10 cellular contexts compared by ENCODE assay signal in the genomic region with DNA sequence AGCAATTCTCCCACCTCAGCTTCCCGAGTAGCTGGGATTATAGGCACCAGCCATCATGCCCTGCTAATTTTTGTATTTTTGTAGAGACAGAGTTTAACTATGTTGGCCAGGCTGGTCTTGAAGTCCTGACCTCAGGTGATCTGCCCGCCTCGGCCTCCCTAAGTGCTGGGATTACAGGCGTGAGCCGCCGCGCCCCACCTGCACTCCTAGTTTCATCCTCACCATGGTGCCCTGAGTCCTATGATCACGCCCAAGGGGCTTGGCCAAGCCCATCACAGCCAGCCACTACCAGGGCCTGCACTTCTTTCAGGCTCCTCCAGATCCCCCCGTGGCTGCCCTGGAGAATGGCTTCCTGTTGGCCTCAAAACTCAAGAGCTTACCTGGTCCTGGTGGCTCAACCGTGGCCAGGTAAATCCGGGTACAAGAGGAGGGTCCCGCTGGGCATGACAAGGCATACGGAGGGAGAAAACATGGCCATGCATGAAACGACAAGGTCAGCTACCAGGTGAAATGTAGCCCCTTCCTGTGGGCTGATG. TPM values are rescaled to one million over a fixed set of nuclear protein-coding genes. Genes with fewer than 3 reads are reported as not detected.
DNase-seq lines count a peak whose midpoint lies in the region; ATAC-seq, FAIRE-seq and TF ChIP-seq lines count a peak whose summit lies in the region.
"Had no signal": no experiment of that assay in that cellular context is flagged by ENCODE, and none has a peak within 500 bp of the region (broad histone marks: within the 10 kb centered on the region; RNA-seq: fewer than 3 reads in every experiment).

No MANE protein-coding gene starts in this region.

- no peaks in the 10 kb centered on the region for H3K36me3 Mint-ChIP-seq in HFFc6 (ENCODE audit: low read depth)

- H3K9ac ChIP-seq in H1 (replicated peaks in 1 of 4; ENCODE audit: extremely low read depth in 1 of 4, low read depth in 3 of 4, low read length in 3 of 4) = peak overlapping the region in 2 of 4 experiments; percentile 14; a peak in 1 of 7 replicates

- 0 out of 2 replicates have a peak overlapping the region, but pooled peaks have one; percentile 99 for H2BK12ac ChIP-seq in H1 (ENCODE audit: low read depth, low read length)

- in situ Hi-C loops in gastrocnemius medialis (cut with MboI; ENCODE audit: low sequenced_read_pairs in 4 of 4) = loop anchor here in 1 of 4 donors (5.0 kb wide), 2 partner anchors 39 to 104 kb away; no protein-coding TSS in a partner anchor

- 0 out of 2 replicates have a peak overlapping the region, but pooled peaks have one; percentile 20 for H2BK15ac ChIP-seq in H1 (ENCODE audit: low read length)

- intact Hi-C loops in gastrocnemius medialis (cut with DNase I; ENCODE audit: low total_unique reads) = no loop called here

- peak overlapping the region; percentile 94 for H2BK5ac ChIP-seq in H1 (ENCODE audit: low read depth, low read length)

- POLR2A ChIA-PET in H1 (lab: Charles Lee; ENCODE audit: partially characterized antibody) = interaction anchor here (0.9 to 25.6 kb wide), 8 partner anchors 9 to 100 kb away, joined by 3 to 403 read pairs (median 6); a partner anchor contains a TSS

- H4K91ac ChIP-seq in H1 (replicated peaks; ENCODE audit: insufficient read length, low read length) = peak overlapping the region; percentile 52

- no peaks in the 10 kb centered on the region for H3K79me1 ChIP-seq in H1 (ENCODE audit: low read depth, low read length)

- H2AFZ ChIP-seq in H1 (ENCODE audit: low read length) = no peak overlapping the region

- no peak overlapping the region for H3K23ac ChIP-seq in H1 (ENCODE audit: insufficient read length)

- H3K27me3 ChIP-seq in H1 (replicated peaks in 1 of 4; ENCODE audit: control insufficient read depth in 3 of 4, extremely low read depth in 1 of 4, insufficient read depth in 3 of 4, low read length in 3 of 4) = no peaks in the 10 kb centered on the region
- H3K27me3 ChIP-seq in gastrocnemius medialis = no peaks in the 10 kb centered on the region
- no peaks in the 10 kb centered on the region for H3K27me3 ChIP-seq in effector memory CD4-positive, alpha-beta T cell (replicated peaks; ENCODE audit: control insufficient read depth, insufficient read depth, low read length, poor library complexity, severe bottlenecking)

- no peaks in the 10 kb centered on the region for H3K9me3 Mint-ChIP-seq in HFFc6

- H3K27ac Mint-ChIP-seq in HFFc6 = peak overlapping the region; percentile 79; the same call in 1 of the 2 replicates

- H4K8ac ChIP-seq in H1 (ENCODE audit: extremely low read depth, insufficient read depth, low read length) = no peak overlapping the region

- TF ChIP-seq POLR2A in H1 (IDR thresholded peaks at IDR 0.05; ENCODE audit: control extremely low read depth in 1 of 2, low read depth in 2 of 2, low read length in 2 of 2) (no peak), gastrocnemius medialis (IDR thresholded peaks at IDR 0.05) (no peak)

- H3K56ac ChIP-seq in H1 (replicated peaks; ENCODE audit: insufficient read length, low read depth, low read length) = no peak overlapping the region

- H3K27ac ChIP-seq in H1 (ENCODE audit: low read depth, low read length) (peak overlapping the region; percentile 3; the same call in 1 of the 2 replicates), gastrocnemius medialis (peak overlapping the region; percentile 66 to 79 (median 71))
- no peak overlapping the region for H3K27ac ChIP-seq in effector memory CD4-positive, alpha-beta T cell (ENCODE audit: insufficient read depth, low read length, poor library complexity, severe bottlenecking)

- no peaks in the 10 kb centered on the region for H3K79me2 ChIP-seq in H1 (ENCODE audit: control insufficient read depth in 1 of 2, insufficient read depth in 2 of 2, low read length in 2 of 2)

- peak overlapping the region; percentile 61 to 77 for H3K4me2 ChIP-seq in H1 (ENCODE audit: insufficient read depth in 1 of 2, low read depth in 2 of 2, low read length in 2 of 2)

- H3K36me3 ChIP-seq in H1 (ENCODE audit: control insufficient read depth in 2 of 4, insufficient read depth in 4 of 4, low read length in 3 of 4) (no peaks in the 10 kb centered on the region), gastrocnemius medialis (no peaks in the 10 kb centered on the region)
- H3K36me3 ChIP-seq in effector memory CD4-positive, alpha-beta T cell (ENCODE audit: control insufficient read depth, insufficient read depth, low read length) = no peaks in the 10 kb centered on the region

- peaks cover 3% of the 10 kb centered on the region for H3K23me2 ChIP-seq in H1 (ENCODE audit: low read depth, low read length)

- peak; percentile 42 for FAIRE-seq in H1 (lab: Jason Lieb, UNC)
- FAIRE-seq: GM12878 had no signal

- H4K20me1 ChIP-seq in H1 (replicated peaks in 1 of 2; ENCODE audit: control insufficient read depth in 1 of 2, insufficient read depth in 2 of 2, low read length in 2 of 2) = peaks cover 0 to 2% of the 10 kb centered on the region in 2 experiments

- no peak for DNase-seq in HFFc6
- DNase-seq in H1 (ENCODE audit: low read depth in 1 of 2, low spot score in 2 of 2) = no peak
- DNase-seq in gastrocnemius medialis = no peak
- no peak for DNase-seq in effector memory CD4-positive, alpha-beta T cell
- no peak for DNase-seq in foreskin melanocyte
- no peak for DNase-seq in DMS79 treated with DMSO at 0.1 percent for 48 hours (lab: John Stamatoyannopoulos, UW)
- DNase-seq: activated T-cell treated with anti-CD3 and anti-CD28 coated beads, Interleukin-2, amount 50 U/mL, for 1 hour had no signal

- H3K4me1 Mint-ChIP-seq in HFFc6 (ENCODE audit: low read depth) = peaks cover 41% of the 10 kb centered on the region

- TF ChIP-seq EP300 in H1 (IDR thresholded peaks at IDR 0.05; ENCODE audit: borderline replicate concordance in 1 of 2, low read depth in 2 of 2, low read length in 2 of 2) = no peak

- H3K4ac ChIP-seq in H1 (replicated peaks; ENCODE audit: insufficient read length, low read depth, low read length) = no peak overlapping the region

- H3K4me3 ChIP-seq in H1 (ENCODE audit: extremely low read depth in 1 of 4, insufficient read depth in 2 of 4, low read depth in 3 of 4, low read length in 4 of 4) = peak overlapping the region in 3 of 4 experiments; percentile 24 to 50 (median 34); a peak in 3 of 8 replicates
- H3K4me3 ChIP-seq in gastrocnemius medialis = peak overlapping the region in 3 of 4 donors; percentile 4 to 13 (median 5)
- no peak overlapping the region for H3K4me3 ChIP-seq in effector memory CD4-positive, alpha-beta T cell (ENCODE audit: insufficient read depth, low read depth, low read length, poor library complexity, severe bottlenecking)
- H3K4me3 ChIP-seq: GM12878, lung had no signal

- no peak for TF ChIP-seq RAD21 in H1 (IDR thresholded peaks at IDR 0.05 in 1 of 2, conservative IDR thresholded peaks at IDR 0.05 in 1 of 2; ENCODE audit: low read depth in 2 of 2, low read length in 2 of 2)

- H2BK120ac ChIP-seq in H1 (replicated peaks; ENCODE audit: low read depth, low read length) = peak overlapping the region; percentile 59

- H3K14ac ChIP-seq in H1 (ENCODE audit: insufficient read length) = no peak overlapping the region

- H3K9me3 ChIP-seq in H1 (ENCODE audit: insufficient read depth in 2 of 2, low read depth in 1 of 2, low read length in 1 of 2) (no peaks in the 10 kb centered on the region), gastrocnemius medialis (no peaks in the 10 kb centered on the region)
- H3K9me3 ChIP-seq in effector memory CD4-positive, alpha-beta T cell (ENCODE audit: control insufficient read depth, low read length) = no peaks in the 10 kb centered on the region

- no peak for TF ChIP-seq CTCF in HFFc6 (IDR thresholded peaks at IDR 0.05)
- TF ChIP-seq CTCF in H1 (IDR thresholded peaks at IDR 0.05; ENCODE audit: control extremely low read depth in 1 of 3, insufficient read depth in 1 of 3, low read depth in 1 of 3, low read length in 3 of 3) = no peak
- TF ChIP-seq CTCF in gastrocnemius medialis (IDR thresholded peaks at IDR 0.05 in 4 of 5, conservative IDR thresholded peaks at IDR 0.05 in 1 of 5) = no peak

- H2AK5ac ChIP-seq in H1 (ENCODE audit: low read depth, low read length) = peak overlapping the region; percentile 45; the same call in 1 of the 2 replicates

- CTCF ChIA-PET in H1 (lab: Charles Lee; ENCODE audit: partially characterized antibody) = interaction anchor here (0.7 to 12.0 kb wide), 11 partner anchors 6 to 54 kb away, joined by 3 to 300 read pairs (median 5); a partner anchor contains a TSS

- H3K27me3 Mint-ChIP-seq in HFFc6 (ENCODE audit: insufficient read depth) = peaks cover 2% of the 10 kb centered on the region

- H2BK20ac ChIP-seq in H1 (ENCODE audit: low read length) = 0 out of 2 replicates have a peak overlapping the region, but pooled peaks have one; percentile 86

- H3K18ac ChIP-seq in H1 (ENCODE audit: extremely low read depth, low read length) = peak overlapping the region; percentile 87

- H3K4me3 Mint-ChIP-seq in HFFc6 = peak overlapping the region; percentile 66; the same call in 1 of the 2 replicates

- 71% methylated on average over 14 of the region's 14 CpGs; no CpG with 5 or more reads in 1 of the 2 experiments for WGBS in H1 (ENCODE audit: extremely low coverage in 1 of 2, insufficient coverage in 1 of 2, insufficient read length in 1 of 2, insufficient replicate concordance in 2 of 2, low coverage in 1 of 2, low lambda C conversion rate in 2 of 2, missing lambda C conversion rate in 1 of 2), 2 experiments

- peak overlapping the region; percentile 16 for H4K5ac ChIP-seq in H1 (ENCODE audit: insufficient read length, low read depth, low read length)

- no peak for ATAC-seq in gastrocnemius medialis
- ATAC-seq: GM12878 had no signal

- peaks cover 7 to 23% (median 16%) of the 10 kb centered on the region in 4 experiments for H3K4me1 ChIP-seq in H1 (replicated peaks in 1 of 4; ENCODE audit: control insufficient read depth in 3 of 4, insufficient read depth in 4 of 4, low read length in 3 of 4)
- peaks cover 42 to 60% of the 10 kb centered on the region in 2 donors for H3K4me1 ChIP-seq in gastrocnemius medialis
- H3K4me1 ChIP-seq in effector memory CD4-positive, alpha-beta T cell (ENCODE audit: control insufficient read depth, insufficient read depth, low read length, poor library complexity, severe bottlenecking) = peaks cover 5% of the 10 kb centered on the region

RNA-seq across cellular contexts. Expression of a gene that starts 20.4 kb away (rescaled TPM):
- total RNA-seq in HFFc6 (2021; fragmentation: NEBNext Ultra II Directional; extraction: Animal tissue kit (Norgen Biotek cat#: 25700)) = 10 to 100 TPM in 3 of 6 experiments, 1 to 10 TPM in 3; 8.3 to 11.7 (median 10.1) TPM
- 41.0 and 41.6 TPM in 2 replicates for total RNA-seq in H1 (2021; fragmentation: NEBNext Ultra II Directional; extraction: Animal tissue kit (Norgen Biotek cat#: 25700))
- 16.1 and 21.3 TPM in 2 replicates for polyA plus RNA-seq in H1 (2011; rRNA removed)
- 20.1 TPM for polyA plus RNA-seq in H1 (2011; cell fraction: cytosol; rRNA removed)
- polyA plus RNA-seq in H1 (2011; cell fraction: nucleus; rRNA removed) = 40.5 TPM
- 20.6 to 34.7 TPM (median 28.3 TPM) in 4 replicates for polyA plus RNA-seq in H1 (2012, experiment 1 of 2)
- 17.6 TPM for polyA plus RNA-seq in H1 (2012, experiment 2 of 2)
- 18.0 TPM for polyA plus RNA-seq in H1 (2013, experiment 1 of 2)
- polyA plus RNA-seq in H1 (2013, experiment 2 of 2) = 18.0 TPM
- polyA minus RNA-seq in H1 (2011; rRNA and poly(A)+ RNA removed) = 29.6 and 44.4 TPM in 2 replicates
- 36.2 TPM for polyA minus RNA-seq in H1 (2011; cell fraction: cytosol; rRNA and poly(A)+ RNA removed)
- polyA minus RNA-seq in H1 (2011; cell fraction: nucleus; rRNA and poly(A)+ RNA removed) = 30.1 TPM
- 1 to 10 TPM; 3.2 to 5.0 (median 4.1) TPM for total RNA-seq in gastrocnemius medialis

RNA-seq across cellular contexts. Expression of a gene that starts 22.6 kb away (rescaled TPM):
- total RNA-seq in HFFc6 (2021; fragmentation: NEBNext Ultra II Directional; extraction: Animal tissue kit (Norgen Biotek cat#: 25700)) = 10 to 100 TPM; 21.9 to 26.0 (median 23.5) TPM
- total RNA-seq in H1 (2021; fragmentation: NEBNext Ultra II Directional; extraction: Animal tissue kit (Norgen Biotek cat#: 25700)) = 17.4 and 18.6 TPM in 2 replicates
- 4.3 and 7.6 TPM in 2 replicates for polyA plus RNA-seq in H1 (2011; rRNA removed)
- 2.7 TPM for polyA plus RNA-seq in H1 (2011; cell fraction: cytosol; rRNA removed)
- polyA plus RNA-seq in H1 (2011; cell fraction: nucleus; rRNA removed) = 8.4 TPM
- 8.3 to 13.8 TPM (median 12.3 TPM) in 4 replicates for polyA plus RNA-seq in H1 (2012, experiment 1 of 2)
- polyA plus RNA-seq in H1 (2012, experiment 2 of 2) = 11.8 TPM
- polyA plus RNA-seq in H1 (2013, experiment 1 of 2) = 9.4 TPM
- polyA plus RNA-seq in H1 (2013, experiment 2 of 2) = 9.5 TPM
- 2.0 and 3.2 TPM in 2 replicates for polyA minus RNA-seq in H1 (2011; rRNA and poly(A)+ RNA removed)
- polyA minus RNA-seq in H1 (2011; cell fraction: cytosol; rRNA and poly(A)+ RNA removed) = 7.0 TPM
- 5.7 TPM for polyA minus RNA-seq in H1 (2011; cell fraction: nucleus; rRNA and poly(A)+ RNA removed)
- total RNA-seq in gastrocnemius medialis = under 1 TPM in 3 of 4 donors, not detected in 1; 0.81 to 0.95 (median 0.95) TPM

RNA-seq across cellular contexts. Expression of a gene that starts 51.4 kb away (rescaled TPM):
- total RNA-seq in HFFc6 (2021; fragmentation: NEBNext Ultra II Directional; extraction: Animal tissue kit (Norgen Biotek cat#: 25700)) = not detected
- 0.08 TPM in 1 of 2 replicates, not detected in the other for total RNA-seq in H1 (2021; fragmentation: NEBNext Ultra II Directional; extraction: Animal tissue kit (Norgen Biotek cat#: 25700))
- 0.05 and 0.09 TPM in 2 replicates for polyA plus RNA-seq in H1 (2011; rRNA removed)
- 0.04 TPM for polyA plus RNA-seq in H1 (2011; cell fraction: cytosol; rRNA removed)
- polyA plus RNA-seq in H1 (2011; cell fraction: nucleus; rRNA removed) = 0.09 TPM
- 0.06 to 0.09 TPM (median 0.08 TPM) in 4 replicates for polyA plus RNA-seq in H1 (2012, experiment 1 of 2)
- polyA plus RNA-seq in H1 (2012, experiment 2 of 2) = not detected
- polyA plus RNA-seq in H1 (2013, experiment 1 of 2) = 0.04 TPM
- polyA plus RNA-seq in H1 (2013, experiment 2 of 2) = 0.07 TPM
- polyA minus RNA-seq in H1 (2011; rRNA and poly(A)+ RNA removed) = 0.05 TPM in 1 of 2 replicates, not detected in the other
- not detected for polyA minus RNA-seq in H1 (2011; cell fraction: cytosol; rRNA and poly(A)+ RNA removed)
- not detected for polyA minus RNA-seq in H1 (2011; cell fraction: nucleus; rRNA and poly(A)+ RNA removed)
- 100 to 1,000 TPM; 184 to 519 (median 364) TPM for total RNA-seq in gastrocnemius medialis
- total RNA-seq: GM12878, HT-29 had no signal
- polyA plus RNA-seq: GM12878 had no signal

RNA-seq across cellular contexts. Expression of a gene that starts 57.9 kb away (rescaled TPM):
- total RNA-seq in HFFc6 (2021; fragmentation: NEBNext Ultra II Directional; extraction: Animal tissue kit (Norgen Biotek cat#: 25700)) = 10 to 100 TPM; 44.9 to 50.8 (median 46.1) TPM
- 78.3 and 84.4 TPM in 2 replicates for total RNA-seq in H1 (2021; fragmentation: NEBNext Ultra II Directional; extraction: Animal tissue kit (Norgen Biotek cat#: 25700))
- 198 and 228 TPM in 2 replicates for polyA plus RNA-seq in H1 (2011; rRNA removed)
- polyA plus RNA-seq in H1 (2011; cell fraction: cytosol; rRNA removed) = 154 TPM
- 131 TPM for polyA plus RNA-seq in H1 (2011; cell fraction: nucleus; rRNA removed)
- polyA plus RNA-seq in H1 (2012, experiment 1 of 2) = 57.3 to 96.0 TPM (median 90.9 TPM) in 4 replicates
- polyA plus RNA-seq in H1 (2012, experiment 2 of 2) = 222 TPM
- 161 TPM for polyA plus RNA-seq in H1 (2013, experiment 1 of 2)
- polyA plus RNA-seq in H1 (2013, experiment 2 of 2) = 151 TPM
- polyA minus RNA-seq in H1 (2011; rRNA and poly(A)+ RNA removed) = 12.3 and 15.6 TPM in 2 replicates
- 31.5 TPM for polyA minus RNA-seq in H1 (2011; cell fraction: cytosol; rRNA and poly(A)+ RNA removed)
- 32.7 TPM for polyA minus RNA-seq in H1 (2011; cell fraction: nucleus; rRNA and poly(A)+ RNA removed)
- 100 to 1,000 TPM; 112 to 174 (median 132) TPM for total RNA-seq in gastrocnemius medialis

Comparison
In these comparisons a context has a peak if more than half of its experiments do, and no peak if none do; other contexts are left out.
1. RNA of a gene that starts 51.4 kb away (total RNA-seq): 184 to 519 TPM in gastrocnemius medialis; not detected in HFFc6 and 0.08 TPM in H1; every median in the first group is over 100 times any median in the second.